Comparison of ENCODE assay signal across 16 cellular contexts in genomic region chr7:132097550-132098134, GRCh38.
DNase-seq lines count a peak whose midpoint lies in the region; ATAC-seq and TF ChIP-seq lines count a peak whose summit lies in the region.
"Had no signal": no experiment of that assay in that cellular context is flagged by ENCODE, and none has a peak within 500 bp of the region (broad histone marks: within the 10 kb centered on the region; RNA-seq: fewer than 3 reads in every experiment).

No MANE protein-coding gene starts in this region.

- H3K27ac ChIP-seq in foreskin keratinocyte = no peak overlapping the region
- H3K27ac ChIP-seq: 22Rv1, A549, BLaER1 had no signal

- H3K27me3 ChIP-seq in foreskin keratinocyte = peaks cover 51% of the 10 kb centered on the region
- H3K27me3 ChIP-seq: BLaER1 had no signal

- ATAC-seq in foreskin keratinocyte = peak; percentile 15
- ATAC-seq in HG02623 (IDR thresholded peaks at IDR 0.05; ENCODE audit: unreplicated experiment) = no peak
- no peak for ATAC-seq in sciatic nerve
- ATAC-seq: A549 had no signal

- no peaks in the 10 kb centered on the region for H3K4me1 ChIP-seq in foreskin keratinocyte
- H3K4me1 ChIP-seq: A549, BLaER1 had no signal

- DNase-seq in DMS 273 (lab: John Stamatoyannopoulos, UW; ENCODE audit: unreplicated experiment) = peak; percentile 57
- DNase-seq in DMS 273 treated with DMSO at 0.1 percent for 48 hours (lab: John Stamatoyannopoulos, UW) = no peak
- peak; percentile 97 for DNase-seq in NCI-H2171 treated with DMSO at 0.1 percent for 48 hours (lab: John Stamatoyannopoulos, UW)
- DNase-seq in foreskin keratinocyte = peak; percentile 5 to 23
- DNase-seq in hippocampal formation (lab: John Stamatoyannopoulos, UW) = no peak
- DNase-seq in sciatic nerve (ENCODE audit: low spot score) = no peak
- DNase-seq: AML-193; CD8-positive, alpha-beta memory T cell; COR-L47; DMS79 treated with DMSO at 0.1 percent for 48 hours; GF-D8; H9 had no signal

- peak; percentile 39 for TF ChIP-seq CTCF in foreskin keratinocyte (conservative IDR thresholded peaks at IDR 0.05)

- intact Hi-C loops in sciatic nerve (cut with DNase I) = no loop called here

Comparison
In these comparisons a context has a peak if more than half of its experiments do, and no peak if none do; other contexts are left out.
1. DNase-seq: peak in DMS 273 (single experiment), NCI-H2171 treated with DMSO at 0.1 percent for 48 hours (single experiment) and foreskin keratinocyte (2 of 2); none in DMS 273 treated with DMSO at 0.1 percent for 48 hours (single experiment), hippocampal formation (0 of 2) and sciatic nerve (single experiment).